Comparison of ENCODE assay signal across 10 cellular contexts in genomic region chr12:114812858-114813761, GRCh38.
DNase-seq lines count a peak whose midpoint lies in the region; ATAC-seq lines count a peak whose summit lies in the region.
"Had no signal": no experiment of that assay in that cellular context is flagged by ENCODE, and none has a peak within 500 bp of the region (broad histone marks: within the 10 kb centered on the region; RNA-seq: fewer than 3 reads in every experiment).

No MANE protein-coding gene starts in this region.

- peaks cover 0 to 9% (median 2%) of the 10 kb centered on the region in 3 donors for H3K4me1 Mint-ChIP-seq in CD8-positive, alpha-beta memory T cell
- H3K4me1 Mint-ChIP-seq: memory B cell had no signal

- peaks cover 0 to 10% (median 4%) of the 10 kb centered on the region in 5 donors for H3K9me3 Mint-ChIP-seq in CD8-positive, alpha-beta memory T cell

- peak; percentile 51 for ATAC-seq in left colon

- H3K27ac ChIP-seq in SJCRH30 = no peak overlapping the region
- no peak overlapping the region for H3K27ac ChIP-seq in CD8-positive, alpha-beta memory T cell (ENCODE audit: low read depth, low read length)

- no peaks in the 10 kb centered on the region for H3K27me3 ChIP-seq in SJCRH30
- H3K27me3 ChIP-seq in CD8-positive, alpha-beta memory T cell (ENCODE audit: insufficient read depth, low read length, poor library complexity, severe bottlenecking) = no peaks in the 10 kb centered on the region

- no peaks in the 10 kb centered on the region for H3K36me3 Mint-ChIP-seq in CD8-positive, alpha-beta memory T cell
- H3K36me3 Mint-ChIP-seq: memory B cell had no signal

- H3K9me3 ChIP-seq in SJCRH30 (replicated peaks) = no peaks in the 10 kb centered on the region
- H3K9me3 ChIP-seq in CD8-positive, alpha-beta memory T cell (ENCODE audit: low read length) = no peaks in the 10 kb centered on the region

- no peak overlapping the region for H3K27ac Mint-ChIP-seq in CD8-positive, alpha-beta memory T cell
- H3K27ac Mint-ChIP-seq: memory B cell had no signal

- intact Hi-C loops in left colon (cut with DNase I, micrococcal nuclease) = no loop called here

- POLR2A ChIA-PET in CD8-positive, alpha-beta memory T cell (lab: Charles Lee) = no interaction called here

- H3K27me3 Mint-ChIP-seq in CD8-positive, alpha-beta memory T cell = peaks cover 0 to 12% of the 10 kb centered on the region in 2 donors

- H3K36me3 ChIP-seq in SJCRH30 = no peaks in the 10 kb centered on the region
- H3K36me3 ChIP-seq in CD8-positive, alpha-beta memory T cell (ENCODE audit: insufficient read depth, low read length) = no peaks in the 10 kb centered on the region

- peak overlapping the region in 1 of 7 donors; percentile 38 for H3K4me3 Mint-ChIP-seq in CD8-positive, alpha-beta memory T cell
- H3K4me3 Mint-ChIP-seq: memory B cell had no signal

- CTCF ChIA-PET in CD8-positive, alpha-beta memory T cell (lab: Charles Lee) = no interaction called here

- H3K4me3 ChIP-seq in SJCRH30 = no peak overlapping the region
- H3K4me3 ChIP-seq in CD8-positive, alpha-beta memory T cell (ENCODE audit: low read length) = no peak overlapping the region

- DNase-seq in LoVo (ENCODE audit: low spot score) (peak; percentile 18), SJCRH30 (peak; percentile 5 to 32), left colon (no peak), superior temporal gyrus (ENCODE audit: extremely low spot score) (peak; percentile 13), NCI-H2107 treated with DMSO at 0.1 percent for 48 hours (lab: John Stamatoyannopoulos, UW; ENCODE audit: unreplicated experiment) (no peak)
- DNase-seq in activated CD4-positive, alpha-beta T cell treated with anti-CD3 and anti-CD28 coated beads, Interleukin-2, amount 50 U/mL, for 48 hours = no peak
- no peak for DNase-seq in CD8-positive, alpha-beta memory T cell
- DNase-seq: activated CD4-positive, alpha-beta T cell treated with anti-CD3 and anti-CD28 coated beads, Interleukin-2, amount 50 U/mL, for 4 hours; NCI-H2171 treated with DMSO at 0.1 percent for 48 hours had no signal

- H3K4me1 ChIP-seq in SJCRH30 = no peaks in the 10 kb centered on the region
- H3K4me1 ChIP-seq in CD8-positive, alpha-beta memory T cell (ENCODE audit: insufficient read depth, low read length) = no peaks in the 10 kb centered on the region

Comparison
In these comparisons a context has a peak if more than half of its experiments do, and no peak if none do; other contexts are left out.
1. DNase-seq: peak in LoVo (single experiment), SJCRH30 (2 of 2) and superior temporal gyrus (single experiment); none in left colon (0 of 2), NCI-H2107 treated with DMSO at 0.1 percent for 48 hours (single experiment), activated CD4-positive, alpha-beta T cell treated with anti-CD3 and anti-CD28 coated beads, Interleukin-2, amount 50 U/mL, for 48 hours (0 of 2) and CD8-positive, alpha-beta memory T cell (0 of 5).